Comparison of ENCODE assay signal across 8 cellular contexts in genomic region chr2:26245810-26246209, GRCh38. TPM values are rescaled to one million over a fixed set of nuclear protein-coding genes. Genes with fewer than 3 reads are reported as not detected.
DNase-seq lines count a peak whose midpoint lies in the region; ATAC-seq and TF ChIP-seq lines count a peak whose summit lies in the region.

No MANE protein-coding gene starts in this region.

- peak in 1 of 3 donors; percentile 72 for DNase-seq in CD4-positive, CD25-positive, alpha-beta regulatory T cell
- no peak for DNase-seq in activated T-helper 1 cell treated with anti-CD3 and anti-CD28 coated beads, Interleukin-12 subunit alpha, Interleukin-12 subunit beta, Interleukin-2, Interleukin-4 antibody, amounts not matched to agents 30 ng/mL and 10 ng/mL and 1 ng/mL, durations not matched to agents 14 hours and 24 hours and 36 hours (ENCODE audit: low spot score)
- DNase-seq in iris pigment epithelial cell (ENCODE audit: low read depth) = peak; percentile 50
- DNase-seq in testis = no peak
- no peak for DNase-seq in ureter (ENCODE audit: low spot score)
- DNase-seq in NCI-H2107 (lab: John Stamatoyannopoulos, UW) = no peak

- no peaks in the 10 kb centered on the region for H3K36me3 Mint-ChIP-seq in CD4-positive, CD25-positive, alpha-beta regulatory T cell
- peaks cover 2% of the 10 kb centered on the region for H3K36me3 Mint-ChIP-seq in activated T-helper 1 cell treated with anti-CD3 and anti-CD28 coated beads, Interleukin-12 subunit alpha, Interleukin-12 subunit beta, Interleukin-2, Interleukin-4 antibody, amounts not matched to agents 30 ng/mL and 10 ng/mL and 1 ng/mL, durations not matched to agents 14 hours and 24 hours and 36 hours (ENCODE audit: low read depth)

- peak overlapping the region; percentile 95 for H3K4me3 ChIP-seq in CD4-positive, CD25-positive, alpha-beta regulatory T cell (ENCODE audit: low read depth, low read length)
- peak overlapping the region; percentile 92 to 93 for H3K4me3 ChIP-seq in testis

- no peak for TF ChIP-seq CTCF in testis (IDR thresholded peaks at IDR 0.05)

- peak overlapping the region; percentile 52 to 100 (median 99) for H3K27ac Mint-ChIP-seq in CD4-positive, CD25-positive, alpha-beta regulatory T cell
- H3K27ac Mint-ChIP-seq in activated T-helper 1 cell treated with anti-CD3 and anti-CD28 coated beads, Interleukin-12 subunit alpha, Interleukin-12 subunit beta, Interleukin-2, Interleukin-4 antibody, amounts not matched to agents 30 ng/mL and 10 ng/mL and 1 ng/mL, durations not matched to agents 14 hours and 24 hours and 36 hours = peak overlapping the region; percentile 96

- H3K9me3 ChIP-seq in CD4-positive, CD25-positive, alpha-beta regulatory T cell (ENCODE audit: control insufficient read depth in 2 of 2, low read length in 2 of 2) = no peaks in the 10 kb centered on the region
- no peaks in the 10 kb centered on the region for H3K9me3 ChIP-seq in testis

- peaks cover 46% of the 10 kb centered on the region for H3K4me1 ChIP-seq in CD4-positive, CD25-positive, alpha-beta regulatory T cell (ENCODE audit: control insufficient read depth, insufficient read depth, low read length, poor library complexity, severe bottlenecking)
- H3K4me1 ChIP-seq in testis = peaks cover 18% of the 10 kb centered on the region

- no peaks in the 10 kb centered on the region for H3K27me3 ChIP-seq in CD4-positive, CD25-positive, alpha-beta regulatory T cell (ENCODE audit: control insufficient read depth, insufficient read depth, low read length)
- H3K27me3 ChIP-seq in testis = no peaks in the 10 kb centered on the region

- peak overlapping the region; percentile 96 for H3K27ac ChIP-seq in CD4-positive, CD25-positive, alpha-beta regulatory T cell (ENCODE audit: insufficient read depth, low read length, poor library complexity, severe bottlenecking)
- peak overlapping the region in 1 of 2 donors; percentile 97 for H3K27ac ChIP-seq in testis

- no peaks in the 10 kb centered on the region for H3K36me3 ChIP-seq in CD4-positive, CD25-positive, alpha-beta regulatory T cell (ENCODE audit: control insufficient read depth, insufficient read depth, low read length)
- H3K36me3 ChIP-seq in testis (ENCODE audit: low read depth, missing control alignments) = no peaks in the 10 kb centered on the region

- peaks cover 24 to 72% (median 50%) of the 10 kb centered on the region in 4 donors for H3K4me1 Mint-ChIP-seq in CD4-positive, CD25-positive, alpha-beta regulatory T cell
- peaks cover 33% of the 10 kb centered on the region for H3K4me1 Mint-ChIP-seq in activated T-helper 1 cell treated with anti-CD3 and anti-CD28 coated beads, Interleukin-12 subunit alpha, Interleukin-12 subunit beta, Interleukin-2, Interleukin-4 antibody, amounts not matched to agents 30 ng/mL and 10 ng/mL and 1 ng/mL, durations not matched to agents 14 hours and 24 hours and 36 hours (ENCODE audit: low read depth)

- TF ChIP-seq POLR2A in testis (IDR thresholded peaks at IDR 0.05) = no peak

- WGBS in testis, 2 donors = 12 to 21% methylated on average over 3 of the region's 3 CpGs

- no peak for ATAC-seq in CD4-positive, CD25-positive, alpha-beta regulatory T cell (ENCODE audit: low read depth in 2 of 2)
- ATAC-seq in GM19043 (IDR thresholded peaks at IDR 0.05; ENCODE audit: low read depth, unreplicated experiment) = peak; percentile 59
- peak; percentile 46 for ATAC-seq in HG03442 (IDR thresholded peaks at IDR 0.05; ENCODE audit: unreplicated experiment)

- H3K4me3 Mint-ChIP-seq in CD4-positive, CD25-positive, alpha-beta regulatory T cell = peak overlapping the region; percentile 96 to 100 (median 99)
- H3K4me3 Mint-ChIP-seq in activated T-helper 1 cell treated with anti-CD3 and anti-CD28 coated beads, Interleukin-12 subunit alpha, Interleukin-12 subunit beta, Interleukin-2, Interleukin-4 antibody, amounts not matched to agents 30 ng/mL and 10 ng/mL and 1 ng/mL, durations not matched to agents 14 hours and 24 hours and 36 hours = peak overlapping the region; percentile 98

- no peaks in the 10 kb centered on the region for H3K9me3 Mint-ChIP-seq in CD4-positive, CD25-positive, alpha-beta regulatory T cell
- no peaks in the 10 kb centered on the region for H3K9me3 Mint-ChIP-seq in activated T-helper 1 cell treated with anti-CD3 and anti-CD28 coated beads, Interleukin-12 subunit alpha, Interleukin-12 subunit beta, Interleukin-2, Interleukin-4 antibody, amounts not matched to agents 30 ng/mL and 10 ng/mL and 1 ng/mL, durations not matched to agents 14 hours and 24 hours and 36 hours

- H3K27me3 Mint-ChIP-seq in CD4-positive, CD25-positive, alpha-beta regulatory T cell = no peaks in the 10 kb centered on the region
- H3K27me3 Mint-ChIP-seq in activated T-helper 1 cell treated with anti-CD3 and anti-CD28 coated beads, Interleukin-12 subunit alpha, Interleukin-12 subunit beta, Interleukin-2, Interleukin-4 antibody, amounts not matched to agents 30 ng/mL and 10 ng/mL and 1 ng/mL, durations not matched to agents 14 hours and 24 hours and 36 hours (ENCODE audit: insufficient read depth) = peaks cover 8% of the 10 kb centered on the region

- intact Hi-C loops in activated T-helper 1 cell treated with anti-CD3 and anti-CD28 coated beads, Interleukin-12 subunit alpha, Interleukin-12 subunit beta, Interleukin-2, Interleukin-4 antibody, amounts not matched to agents 30 ng/mL and 10 ng/mL and 1 ng/mL, durations not matched to agents 14 hours and 24 hours and 36 hours (cut with micrococcal nuclease) = loop anchor here (1.0 to 10.0 kb wide), 9 partner anchors 53 to 539 kb away; partner anchors contain the start of genes ASXL2, CENPA and DRC1
- intact Hi-C loops in testis (cut with DNase I; ENCODE audit: low total_unique reads) = no loop called here

RNA-seq across cellular contexts. Expression of gene HADHB, which starts 1.1 kb away (rescaled TPM):
- 58.9 TPM for total RNA-seq in CD4-positive, CD25-positive, alpha-beta regulatory T cell
- polyA plus RNA-seq in CD4-positive, CD25-positive, alpha-beta regulatory T cell = 100 to 1,000 TPM; 116 to 139 (median 127) TPM
- total RNA-seq in activated T-helper 1 cell treated with anti-CD3 and anti-CD28 coated beads, Interleukin-12 subunit alpha, Interleukin-12 subunit beta, Interleukin-2, Interleukin-4 antibody, amounts not matched to agents 30 ng/mL and 10 ng/mL and 1 ng/mL, durations not matched to agents 14 hours and 24 hours and 36 hours = 78.8 and 78.9 TPM in 2 replicates
- 100 to 1,000 TPM; 142 to 168 TPM for total RNA-seq in testis
- 171 TPM for polyA plus RNA-seq in testis (ENCODE audit: insufficient read depth, low read depth, low replicate concordance)
- 151 TPM for total RNA-seq in ureter

RNA-seq across cellular contexts. Expression of gene HADHA, which starts 1.4 kb away (rescaled TPM):
- total RNA-seq in CD4-positive, CD25-positive, alpha-beta regulatory T cell = 68.8 TPM
- polyA plus RNA-seq in CD4-positive, CD25-positive, alpha-beta regulatory T cell = 100 to 1,000 TPM; 127 to 140 (median 131) TPM
- 96.8 and 99.9 TPM in 2 replicates for total RNA-seq in activated T-helper 1 cell treated with anti-CD3 and anti-CD28 coated beads, Interleukin-12 subunit alpha, Interleukin-12 subunit beta, Interleukin-2, Interleukin-4 antibody, amounts not matched to agents 30 ng/mL and 10 ng/mL and 1 ng/mL, durations not matched to agents 14 hours and 24 hours and 36 hours
- total RNA-seq in testis (10 to 100 TPM; 93.7 to 98.8 TPM), ureter (154 TPM)
- 161 TPM for polyA plus RNA-seq in testis (ENCODE audit: insufficient read depth, low read depth, low replicate concordance)

Comparison
In these comparisons a context has a peak if more than half of its experiments do, and no peak if none do; other contexts are left out.
1. ATAC-seq: peak in GM19043 (single experiment) and HG03442 (single experiment); none in CD4-positive, CD25-positive, alpha-beta regulatory T cell (0 of 2).